Comparison of ENCODE assay signal across 6 cellular contexts in the genomic region with DNA sequence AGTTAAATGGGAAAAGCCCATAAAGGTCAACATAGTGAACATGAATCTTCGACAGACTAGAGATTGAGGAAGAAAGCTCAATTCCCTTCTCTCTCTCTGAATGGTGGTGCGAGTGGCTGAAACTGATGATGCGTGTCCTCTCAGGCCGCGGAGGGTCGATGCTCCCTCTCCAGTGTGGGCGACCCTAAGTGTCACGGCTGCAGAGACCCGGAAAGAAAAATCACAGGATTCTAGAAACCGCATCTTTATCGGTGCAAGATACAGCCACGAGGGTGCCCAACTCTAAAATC. TPM values are rescaled to one million over a fixed set of nuclear protein-coding genes. Genes with fewer than 3 reads are reported as not detected.
DNase-seq lines count a peak whose midpoint lies in the region; ATAC-seq, FAIRE-seq and TF ChIP-seq lines count a peak whose summit lies in the region.

No MANE protein-coding gene starts in this region.

- peaks cover 0 to 7% (median 3%) of the 10 kb centered on the region in 4 experiments; a peak in 5 of 7 replicates for H3K4me1 ChIP-seq in H1 (replicated peaks in 1 of 4; ENCODE audit: control insufficient read depth in 3 of 4, insufficient read depth in 4 of 4, low read length in 3 of 4)
- H3K4me1 ChIP-seq in sigmoid colon: peaks cover 0 to 37% (median 35%) of the 10 kb centered on the region in 4 donors

- H2AK5ac ChIP-seq in H1 (ENCODE audit: low read depth, low read length): peak overlapping the region; percentile 100; the same call in 1 of the 2 replicates

- H2AFZ ChIP-seq in H1 (ENCODE audit: low read length): peak overlapping the region; percentile 67; the same call in 1 of the 2 replicates

- DNase-seq in ACHN (peak; percentile 16), H1 (ENCODE audit: low read depth in 1 of 2, low spot score in 2 of 2) (no peak), sigmoid colon (no peak), NCI-H1105 (lab: John Stamatoyannopoulos, UW) (no peak), DMS 273 (lab: John Stamatoyannopoulos, UW; ENCODE audit: unreplicated experiment) (no peak)

- WGBS in H1 (ENCODE audit: extremely low coverage in 1 of 2, insufficient coverage in 1 of 2, insufficient read length in 1 of 2, insufficient replicate concordance in 2 of 2, low coverage in 1 of 2, low lambda C conversion rate in 2 of 2, missing lambda C conversion rate in 1 of 2), 2 experiments: 13% methylated on average over 12 of the region's 12 CpGs; no CpG with 5 or more reads in 1 of the 2 experiments
- 1% methylated on average over 12 of the region's 12 CpGs for WGBS in sigmoid colon, 2 donors

- no peak overlapping the region for H3K23ac ChIP-seq in H1 (ENCODE audit: insufficient read length)

- peak overlapping the region; percentile 99; the same call in 1 of the 2 replicates for H2BK12ac ChIP-seq in H1 (ENCODE audit: low read depth, low read length)

- no peak for TF ChIP-seq RAD21 in H1 (IDR thresholded peaks at IDR 0.05 in 1 of 2, conservative IDR thresholded peaks at IDR 0.05 in 1 of 2; ENCODE audit: low read depth in 2 of 2, low read length in 2 of 2)

- TF ChIP-seq EP300 in H1 (IDR thresholded peaks at IDR 0.05; ENCODE audit: borderline replicate concordance in 1 of 2, low read depth in 2 of 2, low read length in 2 of 2) (no peak), sigmoid colon (IDR thresholded peaks at IDR 0.05) (no peak)

- CTCF ChIA-PET in H1 (lab: Charles Lee; ENCODE audit: partially characterized antibody): interaction anchor here (1.1 to 5.0 kb wide), 8 partner anchors 12 to 348 kb away, joined by 3 to 40 read pairs (median 3); no protein-coding TSS in a partner anchor

- no peak overlapping the region for H3K14ac ChIP-seq in H1 (ENCODE audit: insufficient read length)

- ATAC-seq in HG03159 (IDR thresholded peaks at IDR 0.05; ENCODE audit: unreplicated experiment): peak; percentile 2

- H2BK5ac ChIP-seq in H1 (ENCODE audit: low read depth, low read length): peak overlapping the region; percentile 98

- no peak overlapping the region for H2BK120ac ChIP-seq in H1 (replicated peaks; ENCODE audit: low read depth, low read length)

- in situ Hi-C loops in ACHN (cut with HindIII; ENCODE audit: low pct_ligation_motif_present, low pct_unique_long_range_greater_than_20kb, low sequenced_read_pairs): no loop called here

- peak overlapping the region; percentile 10 for H4K5ac ChIP-seq in H1 (ENCODE audit: insufficient read length, low read depth, low read length)

- H3K79me2 ChIP-seq in H1 (ENCODE audit: control insufficient read depth in 1 of 2, insufficient read depth in 2 of 2, low read length in 2 of 2): peaks cover 0 to 20% of the 10 kb centered on the region in 2 experiments; a peak in 2 of 4 replicates

- H3K27me3 ChIP-seq in H1 (replicated peaks in 1 of 4; ENCODE audit: control insufficient read depth in 3 of 4, extremely low read depth in 1 of 4, insufficient read depth in 3 of 4, low read length in 3 of 4): no peaks in the 10 kb centered on the region; a peak in 1 of 7 replicates
- no peaks in the 10 kb centered on the region for H3K27me3 ChIP-seq in sigmoid colon

- H3K4me3 ChIP-seq in H1 (ENCODE audit: extremely low read depth in 1 of 4, insufficient read depth in 2 of 4, low read depth in 3 of 4, low read length in 4 of 4) (peak overlapping the region; percentile 79 to 93 (median 92)), sigmoid colon (peak overlapping the region; percentile 65 to 70 (median 67))

- POLR2A ChIA-PET in H1 (lab: Charles Lee; ENCODE audit: partially characterized antibody): interaction anchor here (0.6 to 4.1 kb wide), 17 partner anchors 8 to 464 kb away, joined by 3 to 67 read pairs (median 5); a partner anchor contains a TSS

- peaks cover 4% of the 10 kb centered on the region; the same call in 1 of the 2 replicates for H3K23me2 ChIP-seq in H1 (ENCODE audit: low read depth, low read length)

- no peak overlapping the region for H3K4ac ChIP-seq in H1 (replicated peaks; ENCODE audit: insufficient read length, low read depth, low read length)

- H3K36me3 ChIP-seq in H1 (ENCODE audit: control insufficient read depth in 2 of 4, insufficient read depth in 4 of 4, low read length in 3 of 4) (peaks cover 11 to 37% (median 23%) of the 10 kb centered on the region in 4 experiments), sigmoid colon (peaks cover 10 to 31% (median 13%) of the 10 kb centered on the region in 4 donors)

- H4K20me1 ChIP-seq in H1 (replicated peaks in 1 of 2; ENCODE audit: control insufficient read depth in 1 of 2, insufficient read depth in 2 of 2, low read length in 2 of 2): no peaks in the 10 kb centered on the region

- no peak for FAIRE-seq in H1 (lab: Jason Lieb, UNC)

- no peaks in the 10 kb centered on the region for H3K9me3 ChIP-seq in H1 (ENCODE audit: insufficient read depth in 2 of 2, low read depth in 1 of 2, low read length in 1 of 2)
- no peaks in the 10 kb centered on the region for H3K9me3 ChIP-seq in sigmoid colon

- H3K4me2 ChIP-seq in H1 (ENCODE audit: insufficient read depth in 1 of 2, low read depth in 2 of 2, low read length in 2 of 2): peak overlapping the region; percentile 74 to 89

- no peak overlapping the region for H2BK20ac ChIP-seq in H1 (ENCODE audit: low read length)

- H3K56ac ChIP-seq in H1 (replicated peaks; ENCODE audit: insufficient read length, low read depth, low read length): no peak overlapping the region

- no peak overlapping the region for H4K91ac ChIP-seq in H1 (replicated peaks; ENCODE audit: insufficient read length, low read length)

- no peaks in the 10 kb centered on the region for H3K79me1 ChIP-seq in H1 (ENCODE audit: low read depth, low read length)

- H3K18ac ChIP-seq in H1 (ENCODE audit: extremely low read depth, low read length): no peak overlapping the region; the same call in 1 of the 2 replicates

- intact Hi-C loops in sigmoid colon (cut with DNase I): loop anchor here (5.0 kb wide), 1 partner anchor 46 kb away; a partner anchor contains a TSS

- H3K27ac ChIP-seq in H1 (ENCODE audit: low read depth, low read length) (peak overlapping the region; percentile 98), sigmoid colon (peak overlapping the region; percentile 92 to 97 (median 94))

- TF ChIP-seq POLR2A in H1 (IDR thresholded peaks at IDR 0.05; ENCODE audit: control extremely low read depth in 1 of 2, low read depth in 2 of 2, low read length in 2 of 2) (no peak), sigmoid colon (IDR thresholded peaks at IDR 0.05) (no peak)

- peak overlapping the region; percentile 61 to 96 (median 92) for H3K9ac ChIP-seq in H1 (replicated peaks in 1 of 4; ENCODE audit: extremely low read depth in 1 of 4, low read depth in 3 of 4, low read length in 3 of 4)

- H4K8ac ChIP-seq in H1 (ENCODE audit: extremely low read depth, insufficient read depth, low read length): 0 out of 2 replicates have a peak overlapping the region, but pooled peaks have one; percentile 36

- TF ChIP-seq CTCF in H1 (IDR thresholded peaks at IDR 0.05; ENCODE audit: control extremely low read depth in 1 of 3, insufficient read depth in 1 of 3, low read depth in 1 of 3, low read length in 3 of 3) (no peak), sigmoid colon (IDR thresholded peaks at IDR 0.05) (no peak)

- H2BK15ac ChIP-seq in H1 (ENCODE audit: low read length): no peak overlapping the region

RNA-seq across cellular contexts. Expression of a gene that starts 0.5 kb away (rescaled TPM):
- total RNA-seq in H1 (2021; fragmentation: NEBNext Ultra II Directional; extraction: Animal tissue kit (Norgen Biotek cat#: 25700)): 43.1 and 43.3 TPM in 2 replicates
- 41.2 and 68.9 TPM in 2 replicates for polyA plus RNA-seq in H1 (2011; rRNA removed)
- polyA plus RNA-seq in H1 (2011; cell fraction: cytosol; rRNA removed): 53.5 TPM
- polyA plus RNA-seq in H1 (2011; cell fraction: nucleus; rRNA removed): 49.5 TPM
- 32.4 to 44.1 TPM (median 38.9 TPM) in 4 replicates for polyA plus RNA-seq in H1 (2012, experiment 1 of 2)
- 17.9 TPM for polyA plus RNA-seq in H1 (2012, experiment 2 of 2)
- polyA plus RNA-seq in H1 (2013, experiment 1 of 2): 33.8 TPM
- polyA plus RNA-seq in H1 (2013, experiment 2 of 2): 33.5 TPM
- polyA minus RNA-seq in H1 (2011; rRNA and poly(A)+ RNA removed): 47.4 and 52.2 TPM in 2 replicates
- 29.7 TPM for polyA minus RNA-seq in H1 (2011; cell fraction: cytosol; rRNA and poly(A)+ RNA removed)
- 40.3 TPM for polyA minus RNA-seq in H1 (2011; cell fraction: nucleus; rRNA and poly(A)+ RNA removed)
- total RNA-seq in sigmoid colon: 1,000 to 10,000 TPM in 1 of 4 donors, 100 to 1,000 TPM in 3; 356 to 5,076 (median 594) TPM
- polyA plus RNA-seq in sigmoid colon: 10 to 100 TPM; 31.8 to 46.5 (median 40.8) TPM

RNA-seq across cellular contexts. Expression of a gene that starts 10.7 kb away (rescaled TPM):
- 159 and 171 TPM in 2 replicates for total RNA-seq in H1 (2021; fragmentation: NEBNext Ultra II Directional; extraction: Animal tissue kit (Norgen Biotek cat#: 25700))
- polyA plus RNA-seq in H1 (2011; rRNA removed) (329 and 402 TPM in 2 replicates), sigmoid colon (10 to 100 TPM; 33.3 to 66.7 (median 55.4) TPM)
- 274 TPM for polyA plus RNA-seq in H1 (2011; cell fraction: cytosol; rRNA removed)
- 275 TPM for polyA plus RNA-seq in H1 (2011; cell fraction: nucleus; rRNA removed)
- 145 to 187 TPM (median 170 TPM) in 4 replicates for polyA plus RNA-seq in H1 (2012, experiment 1 of 2)
- 336 TPM for polyA plus RNA-seq in H1 (2012, experiment 2 of 2)
- 113 TPM for polyA plus RNA-seq in H1 (2013, experiment 1 of 2)
- 99.5 TPM for polyA plus RNA-seq in H1 (2013, experiment 2 of 2)
- polyA minus RNA-seq in H1 (2011; rRNA and poly(A)+ RNA removed): 439 and 469 TPM in 2 replicates
- polyA minus RNA-seq in H1 (2011; cell fraction: cytosol; rRNA and poly(A)+ RNA removed): 207 TPM
- 156 TPM for polyA minus RNA-seq in H1 (2011; cell fraction: nucleus; rRNA and poly(A)+ RNA removed)
- 10 to 100 TPM; 33.3 to 61.7 (median 44.7) TPM for total RNA-seq in sigmoid colon

RNA-seq across cellular contexts. Expression of a gene that starts 35.4 kb away (rescaled TPM):
- total RNA-seq in H1 (2021; fragmentation: NEBNext Ultra II Directional; extraction: Animal tissue kit (Norgen Biotek cat#: 25700)): 1.1 and 1.3 TPM in 2 replicates
- polyA plus RNA-seq in H1 (2011; rRNA removed) (0.78 and 1.00 TPM in 2 replicates), sigmoid colon (under 1 TPM in 2 of 3 donors, not detected in 1; 0.60 to 0.96 TPM)
- polyA plus RNA-seq in H1 (2011; cell fraction: cytosol; rRNA removed): 1.4 TPM
- polyA plus RNA-seq in H1 (2011; cell fraction: nucleus; rRNA removed): 2.2 TPM
- polyA plus RNA-seq in H1 (2012, experiment 1 of 2): 0.96 to 1.6 TPM (median 1.2 TPM) in 4 replicates
- 1.3 TPM for polyA plus RNA-seq in H1 (2012, experiment 2 of 2)
- 1.5 TPM for polyA plus RNA-seq in H1 (2013, experiment 1 of 2)
- polyA plus RNA-seq in H1 (2013, experiment 2 of 2): 1.4 TPM
- 0.34 and 0.73 TPM in 2 replicates for polyA minus RNA-seq in H1 (2011; rRNA and poly(A)+ RNA removed)
- polyA minus RNA-seq in H1 (2011; cell fraction: cytosol; rRNA and poly(A)+ RNA removed): not detected
- 1.8 TPM for polyA minus RNA-seq in H1 (2011; cell fraction: nucleus; rRNA and poly(A)+ RNA removed)
- 1 to 10 TPM in 1 of 4 donors, under 1 TPM in 2, not detected in 1; 0.71 to 1.4 (median 0.81) TPM for total RNA-seq in sigmoid colon

RNA-seq across cellular contexts. Expression of a gene that starts 38.4 kb away (rescaled TPM):
- 46.1 and 47.7 TPM in 2 replicates for total RNA-seq in H1 (2021; fragmentation: NEBNext Ultra II Directional; extraction: Animal tissue kit (Norgen Biotek cat#: 25700))
- polyA plus RNA-seq in H1 (2011; rRNA removed) (35.6 and 46.0 TPM in 2 replicates), sigmoid colon (10 to 100 TPM; 37.8 to 46.7 (median 44.9) TPM)
- polyA plus RNA-seq in H1 (2011; cell fraction: cytosol; rRNA removed): 53.6 TPM
- polyA plus RNA-seq in H1 (2011; cell fraction: nucleus; rRNA removed): 45.6 TPM
- 50.4 to 62.8 TPM (median 59.8 TPM) in 4 replicates for polyA plus RNA-seq in H1 (2012, experiment 1 of 2)
- polyA plus RNA-seq in H1 (2012, experiment 2 of 2): 55.5 TPM
- 45.0 TPM for polyA plus RNA-seq in H1 (2013, experiment 1 of 2)
- 43.0 TPM for polyA plus RNA-seq in H1 (2013, experiment 2 of 2)
- polyA minus RNA-seq in H1 (2011; rRNA and poly(A)+ RNA removed): 58.4 and 73.9 TPM in 2 replicates
- polyA minus RNA-seq in H1 (2011; cell fraction: cytosol; rRNA and poly(A)+ RNA removed): 29.0 TPM
- polyA minus RNA-seq in H1 (2011; cell fraction: nucleus; rRNA and poly(A)+ RNA removed): 33.8 TPM
- 10 to 100 TPM; 28.1 to 82.6 (median 59.8) TPM for total RNA-seq in sigmoid colon

RNA-seq across cellular contexts. Expression of a gene that starts 46.9 kb away (rescaled TPM):
- total RNA-seq in H1 (2021; fragmentation: NEBNext Ultra II Directional; extraction: Animal tissue kit (Norgen Biotek cat#: 25700)): 15.6 and 15.7 TPM in 2 replicates
- polyA plus RNA-seq in H1 (2011; rRNA removed): 12.4 and 22.8 TPM in 2 replicates
- 10.6 TPM for polyA plus RNA-seq in H1 (2011; cell fraction: cytosol; rRNA removed)
- polyA plus RNA-seq in H1 (2011; cell fraction: nucleus; rRNA removed): 21.0 TPM
- 10.6 to 17.3 TPM (median 14.7 TPM) in 4 replicates for polyA plus RNA-seq in H1 (2012, experiment 1 of 2)
- polyA plus RNA-seq in H1 (2012, experiment 2 of 2): 13.0 TPM
- 15.4 TPM for polyA plus RNA-seq in H1 (2013, experiment 1 of 2)
- 15.6 TPM for polyA plus RNA-seq in H1 (2013, experiment 2 of 2)
- 21.1 and 22.8 TPM in 2 replicates for polyA minus RNA-seq in H1 (2011; rRNA and poly(A)+ RNA removed)
- 13.1 TPM for polyA minus RNA-seq in H1 (2011; cell fraction: cytosol; rRNA and poly(A)+ RNA removed)
- polyA minus RNA-seq in H1 (2011; cell fraction: nucleus; rRNA and poly(A)+ RNA removed): 11.9 TPM
- 100 to 1,000 TPM in 2 of 4 donors, 10 to 100 TPM in 2; 75.3 to 124 (median 95.1) TPM for total RNA-seq in sigmoid colon
- 100 to 1,000 TPM in 1 of 3 donors, 10 to 100 TPM in 2; 34.4 to 139 (median 42.6) TPM for polyA plus RNA-seq in sigmoid colon
